ENCODE assay signal across 8 cellular contexts in the genomic region with DNA sequence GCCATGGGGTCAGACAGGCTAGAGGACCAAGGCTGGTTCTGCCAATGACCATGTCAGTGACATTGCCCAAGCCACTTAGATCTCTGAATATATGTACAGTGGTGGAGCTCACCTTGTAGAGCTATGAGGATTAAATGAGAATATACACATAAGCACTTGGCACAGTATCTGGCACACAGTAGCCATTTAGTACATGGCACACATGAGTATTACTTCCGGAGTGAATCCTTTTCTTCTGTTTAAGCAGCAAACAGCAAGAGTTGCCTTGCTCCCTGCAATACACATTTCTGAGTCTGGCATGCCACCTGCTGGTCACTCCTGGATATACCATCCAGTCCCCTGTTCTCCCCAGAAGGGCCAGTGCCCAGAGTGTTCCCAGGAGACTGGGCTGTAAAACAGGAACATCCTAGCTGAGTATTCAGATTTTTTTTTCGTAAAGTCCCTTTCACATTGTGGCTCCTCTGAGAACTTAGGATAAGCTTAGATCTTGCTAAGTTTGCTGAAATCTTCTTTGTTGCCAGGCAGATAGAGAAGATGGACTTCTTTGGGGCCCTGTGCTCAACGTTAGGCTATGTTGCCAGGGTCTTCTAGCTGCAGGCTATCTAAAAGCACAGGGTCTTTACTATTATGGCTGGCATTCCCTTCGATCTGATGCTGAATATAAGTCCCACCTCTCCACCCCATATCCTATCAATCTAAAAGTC.
A peak's percentile ranks its signal among the peaks of the same experiment; 100 is the strongest.
DNase-seq lines count a peak whose midpoint lies in the region; ATAC-seq, FAIRE-seq and TF ChIP-seq lines count a peak whose summit lies in the region.

No MANE protein-coding gene starts in this region.

- DNase-seq in CD1c-positive myeloid dendritic cell (ENCODE audit: extremely low spot score) (peak; percentile 61), GM19238 (ENCODE audit: insufficient read length, low spot score) (peak; percentile 34), NCI-H345 (lab: John Stamatoyannopoulos, UW) (peak; percentile 61), coronary artery (ENCODE audit: low spot score) (peak; percentile 82), HepG2 (ENCODE audit: low spot score) (peak; percentile 41)
- DNase-seq in activated CD4-positive, alpha-beta T cell treated with anti-CD3 and anti-CD28 coated beads for 36 hours: peak; percentile 87
- DNase-seq in stimulated activated CD8-positive, alpha-beta memory T cell treated with anti-CD3 and anti-CD28 coated beads, Interleukin-12 subunit alpha, Interleukin-12 subunit beta, amount 100 ng/mL, for 1 hour (ENCODE audit: low read depth): peak; percentile 27

- H3K9me3 Mint-ChIP-seq in activated CD4-positive, alpha-beta T cell treated with anti-CD3 and anti-CD28 coated beads for 36 hours (ENCODE audit: low read depth): no peaks in the 10 kb centered on the region

- peaks cover 12% of the 10 kb centered on the region for H3K27me3 Mint-ChIP-seq in activated CD4-positive, alpha-beta T cell treated with anti-CD3 and anti-CD28 coated beads for 36 hours

- BruUV-seq in HepG2 (replicated peaks; lab: Mats Ljungman, UMichigan): no TSS peak

- H4K20me1 ChIP-seq in HepG2 (ENCODE audit: insufficient read depth, low read length): no peaks in the 10 kb centered on the region

- H3K9me3 ChIP-seq in HepG2 (ENCODE audit: low read length): no peaks in the 10 kb centered on the region

- no peaks in the 10 kb centered on the region for H3K4me1 Mint-ChIP-seq in activated CD4-positive, alpha-beta T cell treated with anti-CD3 and anti-CD28 coated beads for 36 hours

- ATAC-seq in HG03175 (IDR thresholded peaks at IDR 0.05; ENCODE audit: unreplicated experiment) (peak; percentile 98), HepG2 (peak; percentile 99)
- peak; percentile 97 for ATAC-seq in activated CD4-positive, alpha-beta T cell treated with anti-CD3 and anti-CD28 coated beads for 36 hours

- H3K27ac Mint-ChIP-seq in activated CD4-positive, alpha-beta T cell treated with anti-CD3 and anti-CD28 coated beads for 36 hours: no peak overlapping the region

- H3K27ac ChIP-seq in coronary artery (no peak overlapping the region), HepG2 (ENCODE audit: extremely low read length, insufficient read depth, low read length) (no peak overlapping the region)

- H3K36me3 ChIP-seq in HepG2 (replicated peaks in 1 of 2; ENCODE audit: control insufficient read depth in 1 of 2, insufficient read depth in 2 of 2, low read length in 2 of 2): no peaks in the 10 kb centered on the region

- no peak for TF ChIP-seq EP300 in HepG2 (IDR thresholded peaks at IDR 0.05; ENCODE audit: low read depth in 2 of 2, low read length in 2 of 2)
- TF ChIP-seq EP300 in HepG2 (CRISPR knock-in tag; IDR thresholded peaks at IDR 0.05; ENCODE audit: borderline replicate concordance): no peak

- no peak for TF ChIP-seq POLR2A in HepG2 (IDR thresholded peaks at IDR 0.05; ENCODE audit: insufficient read depth in 1 of 2, low read depth in 2 of 2, low read length in 2 of 2)

- CTCF ChIA-PET in activated CD4-positive, alpha-beta T cell treated with anti-CD3 and anti-CD28 coated beads for 36 hours (lab: Charles Lee): interaction anchor here (0.6 to 4.5 kb wide), 15 partner anchors 9 to 1884 kb away, joined by 3 to 28 read pairs (median 4); a partner anchor contains a TSS
- CTCF ChIA-PET in HepG2 (lab: Yijun Ruan, JAX; ENCODE audit: low intra/inter-chr PET ratio, low total read pairs): interaction anchor here (1.3 to 2.8 kb wide), 2 partner anchors 453 to 461 kb away, joined by 3 to 44 read pairs; a partner anchor contains a TSS

- peaks cover 5% of the 10 kb centered on the region; the same call in 1 of the 2 replicates for H3K4me1 ChIP-seq in HepG2 (ENCODE audit: insufficient read depth, low read length)

- intact Hi-C loops in activated CD4-positive, alpha-beta T cell treated with anti-CD3 and anti-CD28 coated beads for 36 hours (cut with DNase I, micrococcal nuclease): loop anchor here (1.0 to 10.0 kb wide), 4 partner anchors 85 to 1140 kb away; a partner anchor contains a TSS
- intact Hi-C loops in HepG2 (cut with micrococcal nuclease; ENCODE audit: unreplicated experiment): loop anchor here (1.0 to 5.0 kb wide), 3 partner anchors 222 to 454 kb away; no protein-coding TSS in a partner anchor

- H3K4me2 ChIP-seq in HepG2 (ENCODE audit: low read depth, low read length): no peak overlapping the region

- in situ Hi-C loops in HepG2 (cut with HindIII; ENCODE audit: extremely low pct_ligation_motif_present, low pct_unique_long_range_greater_than_20kb): loop anchor here (5.0 kb wide), 1 partner anchor 452 kb away; no protein-coding TSS in a partner anchor

- 0% methylated on average over 4 of the region's 4 CpGs for WGBS in HepG2 (ENCODE audit: low lambda C conversion rate)

- FAIRE-seq in HepG2 (lab: Jason Lieb, UNC): peak; percentile 89

- H3K4me3 ChIP-seq in coronary artery (no peak overlapping the region), HepG2 (replicated peaks in 1 of 3; ENCODE audit: insufficient read depth in 1 of 3, low read depth in 2 of 3, low read length in 3 of 3) (no peak overlapping the region)

- no peak overlapping the region for H2AFZ ChIP-seq in HepG2 (ENCODE audit: low read length)

- peak; percentile 81 for TF ChIP-seq RAD21 in HepG2 (CRISPR knock-in tag; IDR thresholded peaks at IDR 0.05)

- POLR2A ChIA-PET in activated CD4-positive, alpha-beta T cell treated with anti-CD3 and anti-CD28 coated beads for 36 hours (lab: Charles Lee): no interaction called here
- POLR2A ChIA-PET in HepG2 (lab: Yijun Ruan, JAX): no interaction called here

- H3K27me3 ChIP-seq in HepG2 (ENCODE audit: control insufficient read depth in 1 of 2, insufficient read depth in 2 of 2, low read length in 2 of 2): peaks cover 2 to 22% of the 10 kb centered on the region in 2 experiments; a peak in 3 of 5 replicates

- H3K79me2 ChIP-seq in HepG2 (ENCODE audit: insufficient read depth, low read length): no peaks in the 10 kb centered on the region

- H3K4me3 Mint-ChIP-seq in activated CD4-positive, alpha-beta T cell treated with anti-CD3 and anti-CD28 coated beads for 36 hours: no peak overlapping the region

- H3K9ac ChIP-seq in HepG2 (ENCODE audit: insufficient read depth, low read depth, low read length): no peak overlapping the region

- TF ChIP-seq CTCF in coronary artery (IDR thresholded peaks at IDR 0.05): peak; percentile 76
- peak; percentile 90 for TF ChIP-seq CTCF in HepG2 (CRISPR knock-in tag; IDR thresholded peaks at IDR 0.05)

- H3K36me3 Mint-ChIP-seq in activated CD4-positive, alpha-beta T cell treated with anti-CD3 and anti-CD28 coated beads for 36 hours (ENCODE audit: low read depth): no peaks in the 10 kb centered on the region

TF ChIP-seq in HepG2, 621 proteins besides CTCF, POLR2A, EP300 and RAD21 (continues in another document):
- TF ChIP-seq GABPA (IDR thresholded peaks at IDR 0.05; ENCODE audit: low read depth, low read length): 0 out of 2 replicates have a peak, but pooled peaks have one; percentile 8
- peak; percentile 48; the same call in 1 of the 2 replicates for TF ChIP-seq GABPA (CRISPR knock-in tag; IDR thresholded peaks at IDR 0.05; ENCODE audit: low read depth)
- TF ChIP-seq ZNF713 (CRISPR knock-in tag; IDR thresholded peaks at IDR 0.05): no peak
- TF ChIP-seq SMC3 (IDR thresholded peaks at IDR 0.05; ENCODE audit: low read length): peak; percentile 87
- TF ChIP-seq, protein P1, sequence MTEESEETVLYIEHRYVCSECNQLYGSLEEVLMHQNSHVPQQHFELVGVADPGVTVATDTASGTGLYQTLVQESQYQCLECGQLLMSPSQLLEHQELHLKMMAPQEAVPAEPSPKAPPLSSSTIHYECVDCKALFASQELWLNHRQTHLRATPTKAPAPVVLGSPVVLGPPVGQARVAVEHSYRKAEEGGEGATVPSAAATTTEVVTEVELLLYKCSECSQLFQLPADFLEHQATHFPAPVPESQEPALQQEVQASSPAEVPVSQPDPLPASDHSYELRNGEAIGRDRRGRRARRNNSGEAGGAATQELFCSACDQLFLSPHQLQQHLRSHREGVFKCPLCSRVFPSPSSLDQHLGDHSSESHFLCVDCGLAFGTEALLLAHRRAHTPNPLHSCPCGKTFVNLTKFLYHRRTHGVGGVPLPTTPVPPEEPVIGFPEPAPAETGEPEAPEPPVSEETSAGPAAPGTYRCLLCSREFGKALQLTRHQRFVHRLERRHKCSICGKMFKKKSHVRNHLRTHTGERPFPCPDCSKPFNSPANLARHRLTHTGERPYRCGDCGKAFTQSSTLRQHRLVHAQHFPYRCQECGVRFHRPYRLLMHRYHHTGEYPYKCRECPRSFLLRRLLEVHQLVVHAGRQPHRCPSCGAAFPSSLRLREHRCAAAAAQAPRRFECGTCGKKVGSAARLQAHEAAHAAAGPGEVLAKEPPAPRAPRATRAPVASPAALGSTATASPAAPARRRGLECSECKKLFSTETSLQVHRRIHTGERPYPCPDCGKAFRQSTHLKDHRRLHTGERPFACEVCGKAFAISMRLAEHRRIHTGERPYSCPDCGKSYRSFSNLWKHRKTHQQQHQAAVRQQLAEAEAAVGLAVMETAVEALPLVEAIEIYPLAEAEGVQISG (CRISPR knock-in tag; IDR thresholded peaks at IDR 0.05): peak; percentile 55
- TF ChIP-seq, protein P2, sequence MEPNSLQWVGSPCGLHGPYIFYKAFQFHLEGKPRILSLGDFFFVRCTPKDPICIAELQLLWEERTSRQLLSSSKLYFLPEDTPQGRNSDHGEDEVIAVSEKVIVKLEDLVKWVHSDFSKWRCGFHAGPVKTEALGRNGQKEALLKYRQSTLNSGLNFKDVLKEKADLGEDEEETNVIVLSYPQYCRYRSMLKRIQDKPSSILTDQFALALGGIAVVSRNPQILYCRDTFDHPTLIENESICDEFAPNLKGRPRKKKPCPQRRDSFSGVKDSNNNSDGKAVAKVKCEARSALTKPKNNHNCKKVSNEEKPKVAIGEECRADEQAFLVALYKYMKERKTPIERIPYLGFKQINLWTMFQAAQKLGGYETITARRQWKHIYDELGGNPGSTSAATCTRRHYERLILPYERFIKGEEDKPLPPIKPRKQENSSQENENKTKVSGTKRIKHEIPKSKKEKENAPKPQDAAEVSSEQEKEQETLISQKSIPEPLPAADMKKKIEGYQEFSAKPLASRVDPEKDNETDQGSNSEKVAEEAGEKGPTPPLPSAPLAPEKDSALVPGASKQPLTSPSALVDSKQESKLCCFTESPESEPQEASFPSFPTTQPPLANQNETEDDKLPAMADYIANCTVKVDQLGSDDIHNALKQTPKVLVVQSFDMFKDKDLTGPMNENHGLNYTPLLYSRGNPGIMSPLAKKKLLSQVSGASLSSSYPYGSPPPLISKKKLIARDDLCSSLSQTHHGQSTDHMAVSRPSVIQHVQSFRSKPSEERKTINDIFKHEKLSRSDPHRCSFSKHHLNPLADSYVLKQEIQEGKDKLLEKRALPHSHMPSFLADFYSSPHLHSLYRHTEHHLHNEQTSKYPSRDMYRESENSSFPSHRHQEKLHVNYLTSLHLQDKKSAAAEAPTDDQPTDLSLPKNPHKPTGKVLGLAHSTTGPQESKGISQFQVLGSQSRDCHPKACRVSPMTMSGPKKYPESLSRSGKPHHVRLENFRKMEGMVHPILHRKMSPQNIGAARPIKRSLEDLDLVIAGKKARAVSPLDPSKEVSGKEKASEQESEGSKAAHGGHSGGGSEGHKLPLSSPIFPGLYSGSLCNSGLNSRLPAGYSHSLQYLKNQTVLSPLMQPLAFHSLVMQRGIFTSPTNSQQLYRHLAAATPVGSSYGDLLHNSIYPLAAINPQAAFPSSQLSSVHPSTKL (CRISPR knock-in tag; IDR thresholded peaks at IDR 0.05): peak; percentile 19; the same call in 1 of the 2 replicates

Comparison
In these comparisons a context has a peak if more than half of its experiments do, and no peak if none do; other contexts are left out.
1. DNase-seq: peak in every context shown above with its lines; median percentile 87 in activated CD4-positive, alpha-beta T cell treated with anti-CD3 and anti-CD28 coated beads for 36 hours; 82 in coronary artery; 61 in CD1c-positive myeloid dendritic cell; 61 in NCI-H345; 41 in HepG2; 34 in GM19238; 27 in stimulated activated CD8-positive, alpha-beta memory T cell treated with anti-CD3 and anti-CD28 coated beads, Interleukin-12 subunit alpha, Interleukin-12 subunit beta, amount 100 ng/mL, for 1 hour.